Comparison of ENCODE assay signal across 9 cellular contexts in genomic region chr17:19076398-19077192, GRCh38. TPM values are rescaled to one million over a fixed set of nuclear protein-coding genes. Genes with fewer than 3 reads are reported as not detected.
A peak's percentile ranks its signal among the peaks of the same experiment; 100 is the strongest.
DNase-seq lines count a peak whose midpoint lies in the region; ATAC-seq and TF ChIP-seq lines count a peak whose summit lies in the region.
"Not testable (repeated sequence)": the region's sequence is repeated elsewhere in the genome, so short reads cannot be mapped to it uniquely, and the experiment has no call there.
"Had no signal": no experiment of that assay in that cellular context is flagged by ENCODE, and none has a peak within 500 bp of the region (broad histone marks: within the 10 kb centered on the region; RNA-seq: fewer than 3 reads in every experiment).

No MANE protein-coding gene starts in this region.

- in situ Hi-C loops in transverse colon (cut with MboI; ENCODE audit: low pct_ligation_motif_present in 1 of 4, low pct_unique_long_range_greater_than_20kb in 1 of 4, low sequenced_read_pairs in 3 of 4): not testable (repeated sequence)

- H4K20me1 ChIP-seq in DND-41 (ENCODE audit: insufficient read depth, low read length): not testable (repeated sequence)

- not testable (repeated sequence) for H3K27ac ChIP-seq in DND-41 (ENCODE audit: low read length); lung (ENCODE audit: low read depth in 1 of 2, low read length in 1 of 2); transverse colon

- not testable (repeated sequence) for H3K4me3 ChIP-seq in DND-41 (ENCODE audit: low read depth in 1 of 2, low read length in 2 of 2); lung; transverse colon

- H3K9ac ChIP-seq in DND-41 (ENCODE audit: low read depth, low read length): not testable (repeated sequence)

- not testable (repeated sequence) for H3K79me2 ChIP-seq in DND-41 (ENCODE audit: insufficient read depth, low read length)

- H3K27me3 Mint-ChIP-seq in activated T-helper 17 cell treated with anti-CD3 and anti-CD28 coated beads, Interleukin-2, amount 50 U/mL, for 72 hours: not testable (repeated sequence)

- TF ChIP-seq CTCF in DND-41 (IDR thresholded peaks at IDR 0.05; ENCODE audit: borderline replicate concordance, extremely low read depth, low read length, poor library complexity, severe bottlenecking); lung (IDR thresholded peaks at IDR 0.05; ENCODE audit: control extremely low read depth, extremely low read depth): not testable (repeated sequence)
- peak in 1 of 5 experiments; percentile 36 for TF ChIP-seq CTCF in transverse colon (IDR thresholded peaks at IDR 0.05)

- not testable (repeated sequence) for TF ChIP-seq POLR2A in transverse colon (IDR thresholded peaks at IDR 0.05)

- not testable (repeated sequence) for H3K9me3 ChIP-seq in DND-41 (ENCODE audit: insufficient read depth, low read length, severe bottlenecking); lung (ENCODE audit: control insufficient read depth in 2 of 2, insufficient read depth in 1 of 2, low read length in 1 of 2); transverse colon

- intact Hi-C loops in transverse colon (cut with DNase I; ENCODE audit: low total_unique reads): not testable (repeated sequence)

- not testable (repeated sequence) for H3K27me3 ChIP-seq in DND-41 (ENCODE audit: insufficient read depth, low read length, poor library complexity); lung (ENCODE audit: control insufficient read depth, insufficient read depth); transverse colon

- not testable (repeated sequence) for H3K4me2 ChIP-seq in DND-41 (ENCODE audit: insufficient read depth, low read length)

- not testable (repeated sequence) for H3K36me3 ChIP-seq in DND-41 (ENCODE audit: insufficient read depth, low read length); lung (ENCODE audit: control insufficient read depth in 2 of 2, insufficient read depth in 2 of 2, low read length in 2 of 2); transverse colon

- not testable (repeated sequence) for H3K27ac Mint-ChIP-seq in activated T-helper 17 cell treated with anti-CD3 and anti-CD28 coated beads, Interleukin-2, amount 50 U/mL, for 72 hours

- H3K4me1 Mint-ChIP-seq in activated T-helper 17 cell treated with anti-CD3 and anti-CD28 coated beads, Interleukin-2, amount 50 U/mL, for 72 hours: not testable (repeated sequence)

- TF ChIP-seq EP300 in transverse colon (IDR thresholded peaks at IDR 0.05; ENCODE audit: low read depth): not testable (repeated sequence)

- H3K36me3 Mint-ChIP-seq in activated T-helper 17 cell treated with anti-CD3 and anti-CD28 coated beads, Interleukin-2, amount 50 U/mL, for 72 hours (ENCODE audit: low read depth): not testable (repeated sequence)

- not testable (repeated sequence) for H2AFZ ChIP-seq in DND-41 (ENCODE audit: low read depth, low read length)

- not testable (repeated sequence) for H3K4me1 ChIP-seq in DND-41 (ENCODE audit: insufficient read depth, low read length); lung (ENCODE audit: control insufficient read depth in 2 of 2, insufficient read depth in 2 of 2, low read length in 2 of 2); transverse colon

- 30 to 67% methylated on average over 6 to 12 of the region's 31 CpGs for WGBS in lung, 2 donors
- 53% methylated on average over 8 of the region's 31 CpGs; no CpG with 5 or more reads in 1 of the 2 donors for WGBS in transverse colon (ENCODE audit: low coverage in 1 of 2), 2 donors

- H3K9me3 Mint-ChIP-seq in activated T-helper 17 cell treated with anti-CD3 and anti-CD28 coated beads, Interleukin-2, amount 50 U/mL, for 72 hours: not testable (repeated sequence)

- ATAC-seq in DND-41 (ENCODE audit: insufficient read depth, low read depth) (peak; percentile 99), HG02885 (IDR thresholded peaks at IDR 0.05; ENCODE audit: poor library complexity, unreplicated experiment) (peak; percentile 64), esophagus mucosa (peak; percentile 88), lung (ENCODE audit: insufficient read depth, low FRiP score) (peak; percentile 88)
- ATAC-seq in activated CD4-positive, CD25-positive, alpha-beta regulatory T cell treated with anti-CD3 and anti-CD28 coated beads, Interleukin-2, amount 50 U/mL, for 24 hours: peak; percentile 98 to 99
- peak; percentile 97 for ATAC-seq in activated T-helper 17 cell treated with anti-CD3 and anti-CD28 coated beads, Interleukin-2, amount 50 U/mL, for 72 hours (replicated peaks)

- H3K4me3 Mint-ChIP-seq in activated T-helper 17 cell treated with anti-CD3 and anti-CD28 coated beads, Interleukin-2, amount 50 U/mL, for 72 hours: not testable (repeated sequence)

- not testable (repeated sequence) for DNase-seq in DND-41
- peak; percentile 29 for DNase-seq in lung (ENCODE audit: low spot score)
- peak in 2 of 3 donors; percentile 4 to 5 for DNase-seq in stimulated activated CD4-positive, alpha-beta T cell treated with anti-CD3 and anti-CD28 coated beads, Interleukin-12 subunit alpha, Interleukin-12 subunit beta, amount 100 ng/mL, for 48 hours (ENCODE audit: low read depth in 2 of 3, low spot score in 1 of 3)
- peak; percentile 16 for DNase-seq in transverse colon

RNA-seq across cellular contexts. Expression of gene GRAP, which starts 29.8 kb away (rescaled TPM):
- total RNA-seq in activated T-helper 17 cell treated with anti-CD3 and anti-CD28 coated beads, Interleukin-2, amount 50 U/mL, for 72 hours: 10 to 100 TPM; 13.1 to 14.4 TPM
- 1.00 TPM for total RNA-seq in esophagus mucosa
- total RNA-seq in lung: 10 to 100 TPM in 1 of 2 donors, 1 to 10 TPM in 1; 6.7 to 11.1 TPM
- 10 to 100 TPM in 1 of 2 donors, 1 to 10 TPM in 1; 8.6 to 14.3 TPM for polyA plus RNA-seq in lung
- total RNA-seq in transverse colon: 10 to 100 TPM in 1 of 4 donors, 1 to 10 TPM in 3; 1.6 to 20.2 (median 5.5) TPM

RNA-seq across cellular contexts. Expression of gene GRAPL, which starts 50.8 kb away (rescaled TPM):
- 1 to 10 TPM; 6.9 to 9.9 TPM for total RNA-seq in activated T-helper 17 cell treated with anti-CD3 and anti-CD28 coated beads, Interleukin-2, amount 50 U/mL, for 72 hours
- total RNA-seq in esophagus mucosa (0.48 TPM), lung (1 to 10 TPM; 3.9 to 8.1 TPM), transverse colon (1 to 10 TPM in 2 of 4 donors, not detected in 2; 2.2 to 4.1 TPM)
- polyA plus RNA-seq in lung: 1 to 10 TPM; 4.3 to 6.1 TPM
- total RNA-seq: ascending aorta had no signal
